In genomic region chr18:8720141-8720540, GRCh38 we compare ENCODE assay signal across 19 cellular contexts. TPM values are rescaled to one million over a fixed set of nuclear protein-coding genes. Genes with fewer than 3 reads are reported as not detected.
"Had no signal": no experiment of that assay in that cellular context is flagged by ENCODE, and none has a peak within 500 bp of the region (broad histone marks: within the 10 kb centered on the region; RNA-seq: fewer than 3 reads in every experiment).

No MANE protein-coding gene starts in this region.

- H3K9me3 Mint-ChIP-seq: naive thymus-derived CD8-positive, alpha-beta T cell; stimulated activated naive B cell treated with anti-CD40 and anti-IgM and Interleukin-4, amounts not matched to agents 10 μg/mL and 1 μg/mL and 100 μg/mL, for 72 hours; stimulated activated naive CD8-positive, alpha-beta T cell treated with anti-CD3 and anti-CD28 coated beads, Interleukin-15, amount 100 ng/mL, for 72 hours had no signal

- ATAC-seq: esophagus mucosa; heart left ventricle; left lobe of liver; naive thymus-derived CD8-positive, alpha-beta T cell; psoas muscle; right lobe of liver; stimulated activated naive B cell treated with anti-CD40 and anti-IgM and Interleukin-4, amounts not matched to agents 10 μg/mL and 1 μg/mL and 100 μg/mL, for 72 hours; stimulated activated naive CD8-positive, alpha-beta T cell treated with anti-CD3 and anti-CD28 coated beads, Interleukin-15, amount 100 ng/mL, for 72 hours had no signal

- H3K27ac Mint-ChIP-seq: naive thymus-derived CD8-positive, alpha-beta T cell; stimulated activated naive B cell treated with anti-CD40 and anti-IgM and Interleukin-4, amounts not matched to agents 10 μg/mL and 1 μg/mL and 100 μg/mL, for 72 hours; stimulated activated naive CD8-positive, alpha-beta T cell treated with anti-CD3 and anti-CD28 coated beads, Interleukin-15, amount 100 ng/mL, for 72 hours had no signal

- H3K27me3 ChIP-seq: heart left ventricle, pancreas, right lobe of liver, testis, tibial nerve had no signal

- H3K36me3 ChIP-seq: pancreas, right lobe of liver had no signal

- H3K27ac ChIP-seq: coronary artery, pancreas, psoas muscle, right lobe of liver, testis, tibial nerve had no signal

- H3K4me1 ChIP-seq: heart left ventricle, psoas muscle, right lobe of liver, testis, tibial nerve had no signal

- H3K4me1 Mint-ChIP-seq: naive thymus-derived CD8-positive, alpha-beta T cell; stimulated activated naive CD8-positive, alpha-beta T cell treated with anti-CD3 and anti-CD28 coated beads, Interleukin-15, amount 100 ng/mL, for 72 hours had no signal

- H3K9me3 ChIP-seq: heart left ventricle, mucosa of descending colon, pancreas, psoas muscle, right lobe of liver, testis, tibial nerve had no signal

- H3K4me3 Mint-ChIP-seq: naive thymus-derived CD8-positive, alpha-beta T cell; stimulated activated naive B cell treated with anti-CD40 and anti-IgM and Interleukin-4, amounts not matched to agents 10 μg/mL and 1 μg/mL and 100 μg/mL, for 72 hours; stimulated activated naive CD8-positive, alpha-beta T cell treated with anti-CD3 and anti-CD28 coated beads, Interleukin-15, amount 100 ng/mL, for 72 hours had no signal

- H3K4me3 ChIP-seq: coronary artery, heart left ventricle, mucosa of descending colon, pancreas, psoas muscle, right lobe of liver, testis, tibial nerve had no signal

- DNase-seq: effector CD4-positive, alpha-beta T cell; heart left ventricle; islet precursor cell; mammary epithelial cell; mucosa of descending colon; naive thymus-derived CD8-positive, alpha-beta T cell; pancreas; psoas muscle; retina; right lobe of liver; stimulated activated CD4-positive, alpha-beta T cell treated with anti-CD3 and anti-CD28 coated beads, Interleukin-2, amount 100 ng/mL, for 24 hours; stimulated activated CD4-positive, alpha-beta T cell treated with anti-CD3 and anti-CD28 coated beads, Interleukin-4, amount 100 ng/mL, for 4 hours; stimulated activated naive B cell treated with anti-CD40 and anti-IgM and Interleukin-4, amounts not matched to agents 10 μg/mL and 1 μg/mL and 100 μg/mL, for 72 hours; stimulated activated naive CD8-positive, alpha-beta T cell treated with anti-CD3 and anti-CD28 coated beads, Interleukin-15, amount 100 ng/mL, for 72 hours; testis had no signal

- H3K36me3 Mint-ChIP-seq: naive thymus-derived CD8-positive, alpha-beta T cell had no signal

RNA-seq across cellular contexts. Expression of gene MTCL1, which starts 14.8 kb away (rescaled TPM):
- polyA plus RNA-seq: naive thymus-derived CD8-positive, alpha-beta T cell had no signal
